Comparison of ENCODE assay signal across 7 cellular contexts in the genomic region with DNA sequence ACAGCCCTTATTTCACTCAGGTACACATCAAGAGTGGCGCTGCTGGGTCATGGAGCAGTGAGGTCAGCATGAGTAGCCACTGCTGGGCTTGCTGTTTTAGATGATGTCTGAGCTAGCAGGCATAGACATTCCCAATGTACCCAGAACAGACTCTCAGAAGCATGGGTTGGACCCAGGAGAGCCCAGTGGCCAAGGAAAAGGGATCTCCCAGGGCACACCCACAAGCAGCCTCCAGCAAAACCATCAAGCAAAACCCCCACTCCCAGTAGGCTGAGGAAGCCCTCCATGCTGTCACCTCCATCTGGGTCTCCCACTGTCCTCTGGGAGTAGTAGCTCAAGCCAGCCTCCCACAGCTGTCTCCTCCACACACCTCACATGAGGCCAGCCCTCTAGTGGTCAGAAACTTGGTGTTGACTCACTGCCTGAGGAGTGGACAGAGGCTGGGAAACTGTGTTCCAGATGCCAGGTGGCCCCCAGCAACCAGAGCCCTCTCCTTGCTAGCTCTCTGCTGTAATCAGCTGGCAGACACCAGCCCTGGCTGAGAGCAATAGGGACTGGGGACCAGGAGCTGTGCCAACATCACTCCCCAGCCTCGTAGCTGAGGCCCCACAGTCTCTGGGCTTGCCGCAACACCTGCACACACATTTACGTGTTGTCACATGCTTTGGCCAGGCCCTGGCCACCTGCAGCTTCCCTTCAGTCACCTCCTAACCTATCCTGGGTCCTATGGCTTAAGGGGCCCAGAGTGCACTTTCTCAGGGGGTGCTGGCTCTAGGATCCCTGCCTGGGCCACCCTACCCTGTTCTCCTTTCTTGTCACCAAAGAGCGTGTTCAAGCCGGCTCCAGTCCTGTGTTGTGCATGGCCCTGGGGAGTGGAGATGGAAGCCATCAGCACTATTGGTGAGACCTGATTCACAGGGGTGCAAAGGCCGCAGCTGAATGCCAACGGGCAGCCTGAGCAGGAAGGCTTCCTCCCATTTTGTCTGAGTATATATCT. TPM values are rescaled to one million over a fixed set of nuclear protein-coding genes. Genes with fewer than 3 reads are reported as not detected.
A peak's percentile ranks its signal among the peaks of the same experiment; 100 is the strongest.
DNase-seq lines count a peak whose midpoint lies in the region; ATAC-seq, FAIRE-seq and TF ChIP-seq lines count a peak whose summit lies in the region.

No MANE protein-coding gene starts in this region.

- no peaks in the 10 kb centered on the region for H3K27me3 ChIP-seq in DND-41 (ENCODE audit: insufficient read depth, low read length, poor library complexity)
- no peaks in the 10 kb centered on the region for H3K27me3 ChIP-seq in effector memory CD4-positive, alpha-beta T cell (replicated peaks; ENCODE audit: control insufficient read depth, insufficient read depth, low read length, poor library complexity, severe bottlenecking)

- no peaks in the 10 kb centered on the region for H3K9me3 Mint-ChIP-seq in IgD-negative memory B cell
- H3K9me3 Mint-ChIP-seq in memory B cell, result no peaks in the 10 kb centered on the region

- H3K36me3 ChIP-seq in DND-41 (ENCODE audit: insufficient read depth, low read length) (peaks cover 14% of the 10 kb centered on the region), urinary bladder (ENCODE audit: insufficient read depth) (no peaks in the 10 kb centered on the region)
- H3K36me3 ChIP-seq in effector memory CD4-positive, alpha-beta T cell (ENCODE audit: control insufficient read depth, insufficient read depth, low read length), result peaks cover 9% of the 10 kb centered on the region

- TF ChIP-seq CTCF in DND-41 (IDR thresholded peaks at IDR 0.05; ENCODE audit: borderline replicate concordance, extremely low read depth, low read length, poor library complexity, severe bottlenecking), result peak; percentile 51

- H3K27ac Mint-ChIP-seq in IgD-negative memory B cell (peak overlapping the region in 2 of 3 donors; percentile 27 to 98), memory B cell (peak overlapping the region; percentile 45)

- 86% methylated on average over 8 of the region's 8 CpGs for WGBS in urinary bladder

- no peaks in the 10 kb centered on the region for H3K36me3 Mint-ChIP-seq in IgD-negative memory B cell
- H3K36me3 Mint-ChIP-seq in memory B cell, result peaks cover 2% of the 10 kb centered on the region

- no peak overlapping the region for H2AFZ ChIP-seq in DND-41 (ENCODE audit: low read depth, low read length)

- DNase-seq in DND-41, result no peak
- peak; percentile 68 for DNase-seq in RCC 7860 (ENCODE audit: low spot score)
- DNase-seq in dedifferentiated amniotic fluid mesenchymal stem cell (ENCODE audit: extremely low spot score), result peak; percentile 67
- DNase-seq in memory B cell (ENCODE audit: low spot score in 2 of 2), result no peak
- no peak for DNase-seq in effector memory CD4-positive, alpha-beta T cell

- H3K4me1 ChIP-seq in DND-41 (ENCODE audit: insufficient read depth, low read length) (peaks cover 50% of the 10 kb centered on the region), urinary bladder (ENCODE audit: insufficient read depth) (peaks cover 2% of the 10 kb centered on the region)
- H3K4me1 ChIP-seq in effector memory CD4-positive, alpha-beta T cell (ENCODE audit: control insufficient read depth, insufficient read depth, low read length, poor library complexity, severe bottlenecking), result peaks cover 43% of the 10 kb centered on the region

- no peak overlapping the region for H3K4me3 ChIP-seq in DND-41 (ENCODE audit: low read depth in 1 of 2, low read length in 2 of 2)
- no peak overlapping the region for H3K4me3 ChIP-seq in urinary bladder (ENCODE audit: low read depth, low read length)
- no peak overlapping the region for H3K4me3 ChIP-seq in effector memory CD4-positive, alpha-beta T cell (ENCODE audit: insufficient read depth, low read depth, low read length, poor library complexity, severe bottlenecking)

- 0 out of 2 replicates have a peak overlapping the region, but pooled peaks have one; percentile 80 for H3K9ac ChIP-seq in DND-41 (ENCODE audit: low read depth, low read length)

- no peaks in the 10 kb centered on the region for H3K27me3 Mint-ChIP-seq in IgD-negative memory B cell
- peaks cover 4% of the 10 kb centered on the region for H3K27me3 Mint-ChIP-seq in memory B cell

- ATAC-seq in DND-41 (ENCODE audit: insufficient read depth, low read depth), result no peak
- no peak for ATAC-seq in memory B cell (ENCODE audit: low read depth)

- H4K20me1 ChIP-seq in DND-41 (ENCODE audit: insufficient read depth, low read length), result no peaks in the 10 kb centered on the region

- no peak overlapping the region for H3K4me2 ChIP-seq in DND-41 (ENCODE audit: insufficient read depth, low read length)

- no peak for FAIRE-seq in RCC 7860 (lab: Jason Lieb, UNC)

- H3K4me3 Mint-ChIP-seq in IgD-negative memory B cell (peak overlapping the region in 2 of 4 donors; percentile 77 to 98), memory B cell (no peak overlapping the region)

- no peaks in the 10 kb centered on the region for H3K9me3 ChIP-seq in DND-41 (ENCODE audit: insufficient read depth, low read length, severe bottlenecking)
- H3K9me3 ChIP-seq in effector memory CD4-positive, alpha-beta T cell (ENCODE audit: control insufficient read depth, low read length), result no peaks in the 10 kb centered on the region

- H3K79me2 ChIP-seq in DND-41 (ENCODE audit: insufficient read depth, low read length), result peaks cover 18% of the 10 kb centered on the region

- H3K4me1 Mint-ChIP-seq in IgD-negative memory B cell (peaks cover 10 to 14% (median 13%) of the 10 kb centered on the region in 3 donors), memory B cell (peaks cover 5% of the 10 kb centered on the region)

- H3K27ac ChIP-seq in DND-41 (ENCODE audit: low read length) (peak overlapping the region; percentile 7; the same call in 1 of the 2 replicates), urinary bladder (ENCODE audit: low read depth) (peak overlapping the region; percentile 34)
- no peak overlapping the region for H3K27ac ChIP-seq in effector memory CD4-positive, alpha-beta T cell (ENCODE audit: insufficient read depth, low read length, poor library complexity, severe bottlenecking)

RNA-seq across cellular contexts. Expression of gene AP5S1, which starts 1.9 kb away (rescaled TPM):
- polyA plus RNA-seq in IgD-negative memory B cell (12.8 TPM), urinary bladder (9.2 TPM)
- 10.2 TPM for total RNA-seq in urinary bladder

RNA-seq across cellular contexts. Expression of gene CDC25B, which starts 22.3 kb away (rescaled TPM):
- polyA plus RNA-seq in IgD-negative memory B cell (20.0 TPM), urinary bladder (42.2 TPM)
- total RNA-seq in urinary bladder, result 18.7 TPM

RNA-seq across cellular contexts. Expression of gene MAVS, which starts 28.2 kb away (rescaled TPM):
- polyA plus RNA-seq in IgD-negative memory B cell, result 7.3 TPM
- total RNA-seq in urinary bladder, result 13.8 TPM
- 21.5 TPM for polyA plus RNA-seq in urinary bladder

RNA-seq across cellular contexts. Expression of gene CENPB, which starts 31.9 kb away (rescaled TPM):
- polyA plus RNA-seq in IgD-negative memory B cell (1.1 TPM), urinary bladder (104 TPM)
- total RNA-seq in urinary bladder, result 36.9 TPM

RNA-seq across cellular contexts. Expression of gene SPEF1, which starts 37.2 kb away (rescaled TPM):
- polyA plus RNA-seq in IgD-negative memory B cell (not detected), urinary bladder (0.16 TPM)
- total RNA-seq in urinary bladder, result not detected

Comparison
In these comparisons a context has a peak if more than half of its experiments do, and no peak if none do; other contexts are left out.
1. DNase-seq: peak in RCC 7860 (single experiment) and dedifferentiated amniotic fluid mesenchymal stem cell (single experiment); none in DND-41 (single experiment), memory B cell (0 of 2) and effector memory CD4-positive, alpha-beta T cell (0 of 3).